1 cellular context compared by ENCODE assay signal in genomic region chr22:19173047-19174035, GRCh38.
A peak's percentile ranks its signal among the peaks of the same experiment; 100 is the strongest.
TF ChIP-seq lines count a peak whose summit lies in the region.

No MANE protein-coding gene starts in this region.

TF ChIP-seq in K562, 482 proteins besides CTCF, POLR2A, EP300 and RAD21 (continued from another document and continues in another):
- peak; percentile 21; the same call in 1 of the 2 replicates for TF ChIP-seq THAP12 (CRISPR knock-in tag; IDR thresholded peaks at IDR 0.05)
- no peak for TF ChIP-seq NFIC (IDR thresholded peaks at IDR 0.05)
- no peak for TF ChIP-seq XRCC4 (IDR thresholded peaks at IDR 0.05; ENCODE audit: extremely low read depth, insufficient read depth, insufficient read length)
- TF ChIP-seq ZNF347 (CRISPR knock-in tag; IDR thresholded peaks at IDR 0.05; ENCODE audit: low read depth) = no peak
- no peak for TF ChIP-seq NR0B1 (IDR thresholded peaks at IDR 0.05; ENCODE audit: partially characterized antibody)
- TF ChIP-seq CREM (IDR thresholded peaks at IDR 0.05; ENCODE audit: low read depth) = no peak
- no peak for TF ChIP-seq GABPA (tag; conservative IDR thresholded peaks at IDR 0.05; ENCODE audit: low read depth)
- TF ChIP-seq FOXJ2 (tag; IDR thresholded peaks at IDR 0.05) = no peak
- TF ChIP-seq TOE1 (IDR thresholded peaks at IDR 0.05; ENCODE audit: borderline replicate concordance) = no peak
- TF ChIP-seq TOE1 (CRISPR knock-in tag; IDR thresholded peaks at IDR 0.05; ENCODE audit: borderline replicate concordance, low read depth) = no peak
- no peak for TF ChIP-seq TFAP4 (CRISPR knock-in tag; IDR thresholded peaks at IDR 0.05; ENCODE audit: borderline replicate concordance)
- no peak for TF ChIP-seq PCBP1 (IDR thresholded peaks at IDR 0.05; ENCODE audit: low read depth, low read length, poor library complexity, severe bottlenecking)
- TF ChIP-seq CREB3 (tag; conservative IDR thresholded peaks at IDR 0.05; ENCODE audit: low read depth) = no peak
- no peak for TF ChIP-seq TSHZ1 (CRISPR knock-in tag; IDR thresholded peaks at IDR 0.05)
- no peak for TF ChIP-seq ZBTB8A (IDR thresholded peaks at IDR 0.05; ENCODE audit: partially characterized antibody)
- no peak for TF ChIP-seq RERE (CRISPR knock-in tag; IDR thresholded peaks at IDR 0.05; ENCODE audit: borderline replicate concordance)
- no peak for TF ChIP-seq GATAD2B (IDR thresholded peaks at IDR 0.05; ENCODE audit: borderline replicate concordance)
- TF ChIP-seq MCM3 (IDR thresholded peaks at IDR 0.05) = no peak
- TF ChIP-seq ZNF316 (IDR thresholded peaks at IDR 0.05) = no peak
- TF ChIP-seq HDAC8 (tag; IDR thresholded peaks at IDR 0.05) = no peak
- no peak for TF ChIP-seq MCM5 (IDR thresholded peaks at IDR 0.05; ENCODE audit: low read depth)
- TF ChIP-seq ZC3H11A (IDR thresholded peaks at IDR 0.05; ENCODE audit: low read depth, low read length) = no peak
- TF ChIP-seq BCOR (IDR thresholded peaks at IDR 0.05) = no peak
- no peak for TF ChIP-seq RNF2 (IDR thresholded peaks at IDR 0.05)
- TF ChIP-seq EHMT2 (IDR thresholded peaks at IDR 0.05) = no peak
- TF ChIP-seq TFE3 (CRISPR knock-in tag; IDR thresholded peaks at IDR 0.05) = no peak
- TF ChIP-seq CEBPZ (IDR thresholded peaks at IDR 0.05; ENCODE audit: borderline replicate concordance, low read depth, low read length) = no peak
- TF ChIP-seq ZNF77 (CRISPR knock-in tag; IDR thresholded peaks at IDR 0.05) = no peak
- no peak for TF ChIP-seq SAFB (IDR thresholded peaks at IDR 0.05; ENCODE audit: borderline replicate concordance, low read depth, low read length)
- no peak for TF ChIP-seq IFI16 (CRISPR knock-in tag; IDR thresholded peaks at IDR 0.05)
- TF ChIP-seq PHF8 (IDR thresholded peaks at IDR 0.05; ENCODE audit: borderline replicate concordance, low read length) = no peak
- TF ChIP-seq ATF7 (IDR thresholded peaks at IDR 0.05) = no peak
- no peak for TF ChIP-seq NCOA2 (IDR thresholded peaks at IDR 0.05; ENCODE audit: partially characterized antibody in 2 of 2)
- TF ChIP-seq NR4A1 (CRISPR knock-in tag; IDR thresholded peaks at IDR 0.05) = peak; percentile 77; the same call in 1 of the 2 replicates
- TF ChIP-seq NR4A1 (tag; IDR thresholded peaks at IDR 0.05) = no peak
- TF ChIP-seq TCFL5 (CRISPR knock-in tag; conservative IDR thresholded peaks at IDR 0.05) = no peak
- TF ChIP-seq MTA2 (IDR thresholded peaks at IDR 0.05; ENCODE audit: low read depth) = no peak
- TF ChIP-seq DMBX1 (CRISPR knock-in tag; IDR thresholded peaks at IDR 0.05; ENCODE audit: borderline replicate concordance) = no peak
- TF ChIP-seq HMG20B (CRISPR knock-in tag; IDR thresholded peaks at IDR 0.05) = no peak
